ENCODE assay signal across 18 cellular contexts in the genomic region with DNA sequence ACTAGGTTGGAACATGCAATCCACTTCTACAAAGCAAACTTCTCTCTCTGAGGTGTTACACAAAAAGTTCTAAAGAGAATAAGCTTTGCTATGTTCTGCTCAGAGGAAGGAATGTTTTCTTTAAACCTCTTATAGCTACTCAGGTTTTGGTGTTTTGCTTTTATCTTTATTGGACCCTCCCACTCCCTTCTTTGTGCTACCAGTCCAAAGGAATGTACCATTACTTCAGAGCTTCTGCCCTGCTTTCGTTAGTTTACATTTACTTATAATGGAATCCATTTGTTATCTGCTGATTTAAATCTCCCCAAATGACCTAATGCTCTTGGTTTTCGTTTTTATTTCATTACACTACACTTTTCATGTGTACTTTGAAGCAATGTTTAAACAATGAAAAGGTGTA.
DNase-seq lines count a peak whose midpoint lies in the region; ATAC-seq and TF ChIP-seq lines count a peak whose summit lies in the region.
"Had no signal": no experiment of that assay in that cellular context is flagged by ENCODE, and none has a peak within 500 bp of the region (broad histone marks: within the 10 kb centered on the region; RNA-seq: fewer than 3 reads in every experiment).

No MANE protein-coding gene starts in this region.

- H2BK5ac ChIP-seq in mesenchymal stem cell (ENCODE audit: low read depth, low read length, poor library complexity, severe bottlenecking), result no peak overlapping the region

- intact Hi-C loops in left ventricle myocardium inferior (cut with micrococcal nuclease) (no loop called here), Right ventricle myocardium inferior (cut with DNase I) (no loop called here), upper lobe of right lung (cut with DNase I) (no loop called here)

- H2BK12ac ChIP-seq in mesenchymal stem cell (ENCODE audit: low read length in 2 of 2), result no peak overlapping the region

- no peak overlapping the region for H4K91ac ChIP-seq in mesenchymal stem cell (ENCODE audit: low read length)

- no peak overlapping the region for H4K8ac ChIP-seq in mesenchymal stem cell (ENCODE audit: low read length)

- no peak overlapping the region for H3K4me2 ChIP-seq in mesenchymal stem cell (ENCODE audit: low read length, poor library complexity, severe bottlenecking)

- no peak overlapping the region for H3K9ac ChIP-seq in mesenchymal stem cell (ENCODE audit: low read length)

- no peak for DNase-seq in left ventricle myocardium inferior
- no peak for DNase-seq in Right ventricle myocardium inferior (ENCODE audit: missing footprints)
- peak; percentile 82 for DNase-seq in choroid plexus epithelial cell (ENCODE audit: low read depth)
- peak; percentile 29 for DNase-seq in mesenchymal stem cell
- no peak for DNase-seq in upper lobe of right lung
- DNase-seq in NCI-H2107 treated with DMSO at 0.1 percent for 48 hours (lab: John Stamatoyannopoulos, UW; ENCODE audit: unreplicated experiment), result no peak
- no peak for DNase-seq in medulla oblongata (ENCODE audit: extremely low spot score)
- DNase-seq in NCI-H345 treated with DMSO at 0.1 percent for 48 hours (lab: John Stamatoyannopoulos, UW; ENCODE audit: unreplicated experiment), result no peak
- DNase-seq: activated CD4-positive, alpha-beta T cell treated with anti-CD3 and anti-CD28 coated beads for 36 hours; activated naive CD8-positive, alpha-beta T cell treated with anti-CD3 and anti-CD28 coated beads, Interleukin-2, amount 10 ng/mL, durations not matched to agents 7 days and 5 days; BE2C; COR-L47; cortex of kidney; hypothalamus; islet precursor cell; midbrain; NCI-H146; NCI-H2171 treated with DMSO at 0.1 percent for 48 hours had no signal

- H3K4me1 ChIP-seq in left ventricle myocardium inferior, result peaks cover 11% of the 10 kb centered on the region
- no peaks in the 10 kb centered on the region for H3K4me1 ChIP-seq in mesenchymal stem cell (ENCODE audit: control insufficient read depth, insufficient read depth, low read depth, low read length)
- H3K4me1 ChIP-seq in upper lobe of right lung, result no peaks in the 10 kb centered on the region
- H3K4me1 ChIP-seq: BE2C had no signal

- H3K14ac ChIP-seq in mesenchymal stem cell (ENCODE audit: low read length in 2 of 2), result no peak overlapping the region

- H3K9me3 ChIP-seq in left ventricle myocardium inferior (replicated peaks), result no peaks in the 10 kb centered on the region
- peaks cover 3% of the 10 kb centered on the region for H3K9me3 ChIP-seq in mesenchymal stem cell (ENCODE audit: control insufficient read depth, low read length)
- no peaks in the 10 kb centered on the region for H3K9me3 ChIP-seq in upper lobe of right lung
- H3K9me3 ChIP-seq: BE2C had no signal

- H2AFZ ChIP-seq in mesenchymal stem cell (ENCODE audit: low read depth, low read length), result no peak overlapping the region

- peaks cover 4% of the 10 kb centered on the region for H3K79me1 ChIP-seq in mesenchymal stem cell (replicated peaks; ENCODE audit: low read length, poor library complexity, severe bottlenecking)

- H3K36me3 ChIP-seq in left ventricle myocardium inferior (no peaks in the 10 kb centered on the region), mesenchymal stem cell (ENCODE audit: control insufficient read depth in 1 of 2, insufficient read depth in 2 of 2, low read depth in 1 of 2, low read length in 2 of 2) (no peaks in the 10 kb centered on the region), upper lobe of right lung (no peaks in the 10 kb centered on the region)
- H3K36me3 ChIP-seq: BE2C had no signal

- H2BK120ac ChIP-seq in mesenchymal stem cell (ENCODE audit: low read depth, low read length), result no peak overlapping the region

- no peak overlapping the region for H2BK15ac ChIP-seq in mesenchymal stem cell (ENCODE audit: low read depth, poor library complexity, severe bottlenecking)

- H3K18ac ChIP-seq in mesenchymal stem cell (ENCODE audit: low read depth in 1 of 2, low read length in 2 of 2), result no peak overlapping the region

- no peaks in the 10 kb centered on the region for H3K27me3 ChIP-seq in left ventricle myocardium inferior (ENCODE audit: low read depth)
- H3K27me3 ChIP-seq in mesenchymal stem cell (ENCODE audit: control insufficient read depth in 1 of 2, insufficient read depth in 1 of 2, low read length in 2 of 2), result no peaks in the 10 kb centered on the region
- no peaks in the 10 kb centered on the region for H3K27me3 ChIP-seq in upper lobe of right lung
- H3K27me3 ChIP-seq: BE2C had no signal

- H3K4me3 ChIP-seq in left ventricle myocardium inferior (no peak overlapping the region), choroid plexus epithelial cell (ENCODE audit: low read depth, low read length) (no peak overlapping the region), mesenchymal stem cell (ENCODE audit: insufficient read depth in 1 of 2, low read depth in 1 of 2, low read length in 2 of 2) (no peak overlapping the region), upper lobe of right lung (no peak overlapping the region)

- H3K27ac ChIP-seq in left ventricle myocardium inferior (replicated peaks), result peak overlapping the region; percentile 31
- no peak overlapping the region for H3K27ac ChIP-seq in mesenchymal stem cell (ENCODE audit: low read length, poor library complexity, severe bottlenecking)
- peak overlapping the region; percentile 51 for H3K27ac ChIP-seq in upper lobe of right lung

- ATAC-seq in Right ventricle myocardium inferior, result no peak
- ATAC-seq in upper lobe of right lung, result peak; percentile 90
- ATAC-seq: activated CD4-positive, alpha-beta T cell treated with anti-CD3 and anti-CD28 coated beads for 36 hours had no signal

- H3K4ac ChIP-seq in mesenchymal stem cell (ENCODE audit: low read depth in 1 of 2, low read length in 2 of 2), result no peak overlapping the region

- no peak overlapping the region for H3K23ac ChIP-seq in mesenchymal stem cell (ENCODE audit: low read length in 2 of 2)

- WGBS in mesenchymal stem cell, result no CpG with 5 or more reads among the region's 2 CpGs

- TF ChIP-seq CTCF in left ventricle myocardium inferior (IDR thresholded peaks at IDR 0.05; ENCODE audit: borderline replicate concordance) (no peak), choroid plexus epithelial cell (conservative IDR thresholded peaks at IDR 0.05; ENCODE audit: low read depth, low read length) (no peak), upper lobe of right lung (IDR thresholded peaks at IDR 0.05) (no peak)

- H2AK5ac ChIP-seq in mesenchymal stem cell (ENCODE audit: low read length, severe bottlenecking), result no peak overlapping the region

Comparison
In these comparisons a context has a peak if more than half of its experiments do, and no peak if none do; other contexts are left out.
1. DNase-seq: peak in choroid plexus epithelial cell (single experiment) and mesenchymal stem cell (single experiment); none in left ventricle myocardium inferior (single experiment), Right ventricle myocardium inferior (single experiment), upper lobe of right lung (single experiment), NCI-H2107 treated with DMSO at 0.1 percent for 48 hours (single experiment), medulla oblongata (single experiment) and NCI-H345 treated with DMSO at 0.1 percent for 48 hours (single experiment).